Comparison of ENCODE assay signal across 20 cellular contexts in the genomic region with DNA sequence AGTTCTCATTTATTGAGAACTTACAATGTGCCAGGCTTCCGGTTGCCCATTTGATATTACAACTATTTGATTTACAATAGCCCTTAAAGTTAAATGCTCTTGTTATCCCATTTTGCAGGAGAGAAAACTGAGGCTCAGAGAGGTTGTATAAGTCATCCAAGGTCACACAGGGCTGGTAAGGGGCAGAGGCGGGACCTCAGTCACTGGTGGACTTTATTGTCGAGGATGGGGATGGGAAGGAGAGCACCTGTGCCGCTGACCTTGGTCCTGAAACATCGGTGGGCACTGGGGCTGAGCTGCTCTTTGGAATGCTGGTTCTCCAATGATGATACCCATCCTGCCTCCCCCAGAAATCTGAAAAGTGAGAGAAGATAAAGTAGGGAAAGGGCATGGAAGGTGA.
DNase-seq lines count a peak whose midpoint lies in the region; ATAC-seq and TF ChIP-seq lines count a peak whose summit lies in the region.
"Had no signal": no experiment of that assay in that cellular context is flagged by ENCODE, and none has a peak within 500 bp of the region (broad histone marks: within the 10 kb centered on the region; RNA-seq: fewer than 3 reads in every experiment).

No MANE protein-coding gene starts in this region.

- H3K4me2 ChIP-seq in GM23338 = no peak overlapping the region

- TF ChIP-seq CTCF in GM23338 (conservative IDR thresholded peaks at IDR 0.05; ENCODE audit: low read depth in 2 of 2) = no peak

- H3K9me2 ChIP-seq in GM23338 (ENCODE audit: insufficient read depth) = 0 out of 2 replicates have a peak, but pooled peaks cover 6% of the 10 kb centered on the region

- no peaks in the 10 kb centered on the region for H4K20me1 ChIP-seq in GM23338 (replicated peaks; ENCODE audit: insufficient read depth)

- H3K27ac Mint-ChIP-seq in GM23338 = no peak overlapping the region
- H3K27ac Mint-ChIP-seq: activated CD4-positive, alpha-beta memory T cell treated with anti-CD3 and anti-CD28 coated beads for 36 hours; activated naive CD8-positive, alpha-beta T cell treated with anti-CD3 and anti-CD28 coated beads for 36 hours; B cell; memory B cell; naive thymus-derived CD4-positive, alpha-beta T cell; stimulated activated naive CD8-positive, alpha-beta T cell treated with anti-CD3 and anti-CD28 coated beads, Interleukin-15, Interleukin-2, amounts not matched to agents 100 ng/mL and 50 ng/mL, for 24 hours; type B pancreatic cell had no signal

- H3K27ac ChIP-seq in GM23338 (ENCODE audit: low read depth) (no peak overlapping the region), SJCRH30 (no peak overlapping the region)
- H3K27ac ChIP-seq: parathyroid adenoma had no signal

- DNase-seq in Caki2 (ENCODE audit: low read depth) (peak; percentile 20), GM23338 (ENCODE audit: low spot score) (peak; percentile 83), SJCRH30 (peak; percentile 12 to 49), iPS-NIHi7 (ENCODE audit: extremely low spot score) (peak; percentile 83), G401 (ENCODE audit: low spot score) (no peak), NCI-H69 (lab: John Stamatoyannopoulos, UW) (no peak)
- no peak for DNase-seq in activated T-cell treated with anti-CD3 and anti-CD28 coated beads, Interleukin-2, amount 50 U/mL, for 48 hours
- DNase-seq: activated CD4-positive, alpha-beta memory T cell treated with anti-CD3 and anti-CD28 coated beads for 36 hours; activated naive CD8-positive, alpha-beta T cell treated with anti-CD3 and anti-CD28 coated beads for 36 hours; activated T-cell treated with anti-CD3 and anti-CD28 coated beads, Interleukin-2, amount 50 U/mL, for 4 hours; COR-L47; KBM-7; naive thymus-derived CD4-positive, alpha-beta T cell; NCI-H1930; NCI-H446 had no signal

- H3K9me3 ChIP-seq in SJCRH30 (replicated peaks) = no peaks in the 10 kb centered on the region

- H2AFZ ChIP-seq in GM23338 = no peak overlapping the region
- H2AFZ ChIP-seq: parathyroid adenoma had no signal

- H3K79me2 ChIP-seq in GM23338 (replicated peaks; ENCODE audit: insufficient read depth) = no peaks in the 10 kb centered on the region
- H3K79me2 ChIP-seq: parathyroid adenoma had no signal

- in situ Hi-C loops in Caki2 (cut with HindIII; ENCODE audit: low pct_unique_long_range_greater_than_20kb, low sequenced_read_pairs) = no loop called here
- in situ Hi-C loops in G401 (cut with HindIII; ENCODE audit: low sequenced_read_pairs) = no loop called here

- no peak overlapping the region for H3K4me3 Mint-ChIP-seq in GM23338
- H3K4me3 Mint-ChIP-seq: activated CD4-positive, alpha-beta memory T cell treated with anti-CD3 and anti-CD28 coated beads for 36 hours; activated naive CD8-positive, alpha-beta T cell treated with anti-CD3 and anti-CD28 coated beads for 36 hours; activated T-cell treated with anti-CD3 and anti-CD28 coated beads, Interleukin-2, amount 50 U/mL, for 4 hours; B cell; memory B cell; naive thymus-derived CD4-positive, alpha-beta T cell; stimulated activated naive CD8-positive, alpha-beta T cell treated with anti-CD3 and anti-CD28 coated beads, Interleukin-15, Interleukin-2, amounts not matched to agents 100 ng/mL and 50 ng/mL, for 24 hours; type B pancreatic cell had no signal

- no peak overlapping the region for H3K4me3 ChIP-seq in GM23338
- no peak overlapping the region for H3K4me3 ChIP-seq in SJCRH30

- H3K27me3 Mint-ChIP-seq in GM23338 (ENCODE audit: insufficient read depth, low read depth, poor library complexity) = no peaks in the 10 kb centered on the region

- H3K27me3 ChIP-seq in GM23338 (ENCODE audit: insufficient read depth) = no peaks in the 10 kb centered on the region
- H3K27me3 ChIP-seq in SJCRH30 = no peaks in the 10 kb centered on the region

- ATAC-seq in GM23338 = peak; percentile 97
- ATAC-seq: activated T-cell treated with anti-CD3 and anti-CD28 coated beads, Interleukin-2, amount 50 U/mL, for 4 hours; naive thymus-derived CD4-positive, alpha-beta T cell had no signal

- H3K36me3 ChIP-seq in GM23338 (ENCODE audit: insufficient read depth) = no peaks in the 10 kb centered on the region
- H3K36me3 ChIP-seq in SJCRH30 = no peaks in the 10 kb centered on the region

- peaks cover 19% of the 10 kb centered on the region for H3K4me1 Mint-ChIP-seq in GM23338
- H3K4me1 Mint-ChIP-seq: activated naive CD8-positive, alpha-beta T cell treated with anti-CD3 and anti-CD28 coated beads for 36 hours; B cell; memory B cell; naive thymus-derived CD4-positive, alpha-beta T cell had no signal

- peaks cover 13% of the 10 kb centered on the region; the same call in 1 of the 2 replicates for H3K4me1 ChIP-seq in GM23338 (ENCODE audit: insufficient read depth)
- 0 out of 2 replicates have a peak, but pooled peaks cover 2% of the 10 kb centered on the region for H3K4me1 ChIP-seq in SJCRH30
- H3K4me1 ChIP-seq: parathyroid adenoma had no signal

- peaks cover 3% of the 10 kb centered on the region; the same call in 2 of the 3 replicates for H3K9me3 Mint-ChIP-seq in GM23338
- H3K9me3 Mint-ChIP-seq: activated CD4-positive, alpha-beta memory T cell treated with anti-CD3 and anti-CD28 coated beads for 36 hours; activated T-cell treated with anti-CD3 and anti-CD28 coated beads, Interleukin-2, amount 50 U/mL, for 4 hours; memory B cell; stimulated activated naive CD8-positive, alpha-beta T cell treated with anti-CD3 and anti-CD28 coated beads, Interleukin-15, Interleukin-2, amounts not matched to agents 100 ng/mL and 50 ng/mL, for 24 hours; type B pancreatic cell had no signal

- H3F3A ChIP-seq in GM23338 (replicated peaks; ENCODE audit: low read depth) = no peaks in the 10 kb centered on the region

- no peaks in the 10 kb centered on the region for H3K36me3 Mint-ChIP-seq in GM23338 (ENCODE audit: low read depth)
- H3K36me3 Mint-ChIP-seq: activated CD4-positive, alpha-beta memory T cell treated with anti-CD3 and anti-CD28 coated beads for 36 hours; activated naive CD8-positive, alpha-beta T cell treated with anti-CD3 and anti-CD28 coated beads for 36 hours; memory B cell; type B pancreatic cell had no signal

TF ChIP-seq in GM23338, 12 proteins besides CTCF, POLR2A, EP300 and RAD21 (continues in another document):
- TF ChIP-seq ZNF331 (CRISPR knock-in tag; IDR thresholded peaks at IDR 0.05; ENCODE audit: low read depth) (no peak), STAT1 (IDR thresholded peaks at IDR 0.05; ENCODE audit: unreplicated experiment) (no peak), ZNF462 (CRISPR knock-in tag; IDR thresholded peaks at IDR 0.05) (peak; percentile 33; the same call in 1 of the 2 replicates)

Comparison
In these comparisons a context has a peak if more than half of its experiments do, and no peak if none do; other contexts are left out.
1. DNase-seq: peak in Caki2 (single experiment), GM23338 (single experiment), SJCRH30 (2 of 2) and iPS-NIHi7 (single experiment); none in G401 (single experiment), activated T-cell treated with anti-CD3 and anti-CD28 coated beads, Interleukin-2, amount 50 U/mL, for 48 hours (0 of 2) and NCI-H69 (single experiment).